Comparison of ENCODE assay signal across 1 cellular context in the genomic region with DNA sequence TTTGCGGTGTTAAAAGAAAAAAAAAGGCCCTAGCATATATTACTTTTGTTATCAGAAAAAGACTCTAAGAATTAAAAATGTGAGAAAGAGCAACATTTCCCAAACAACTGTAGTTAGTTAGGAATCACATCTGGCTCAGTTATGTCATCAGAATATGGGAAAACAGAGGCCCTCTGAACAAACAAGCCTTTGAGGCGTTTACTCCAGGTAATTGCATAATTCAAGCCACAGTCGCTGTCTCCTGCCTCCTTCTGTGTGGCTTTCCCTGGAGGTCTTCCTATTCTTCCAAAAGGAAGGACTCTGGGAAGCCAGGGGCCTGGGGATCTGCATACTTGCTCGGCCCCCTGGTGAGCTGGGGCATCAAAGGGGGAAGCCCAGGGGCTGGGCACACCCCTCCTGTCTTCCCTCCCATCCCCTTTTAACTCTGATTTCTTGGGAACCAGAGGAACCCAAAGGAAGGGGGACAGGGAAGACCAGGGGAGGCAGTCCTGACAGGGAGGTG.
TF ChIP-seq lines count a peak whose summit lies in the region.

No MANE protein-coding gene starts in this region.

TF ChIP-seq in GM23338, 12 proteins besides CTCF, POLR2A, EP300 and RAD21:
- TF ChIP-seq ZNF331 (CRISPR knock-in tag; IDR thresholded peaks at IDR 0.05; ENCODE audit: low read depth) (no peak), EZH2 (IDR thresholded peaks at IDR 0.05; ENCODE audit: low read depth, unreplicated experiment) (no peak), JUNB (IDR thresholded peaks at IDR 0.05; ENCODE audit: unreplicated experiment) (no peak), EZH2phosphoT487 (IDR thresholded peaks at IDR 0.05; ENCODE audit: unreplicated experiment) (no peak), POLR2AphosphoS5 (IDR thresholded peaks at IDR 0.05; ENCODE audit: low read depth) (no peak), ZNF114 (CRISPR knock-in tag; IDR thresholded peaks at IDR 0.05) (no peak), NANOG (IDR thresholded peaks at IDR 0.05; ENCODE audit: borderline replicate concordance) (no peak), STAT1 (IDR thresholded peaks at IDR 0.05; ENCODE audit: unreplicated experiment) (no peak), CREB1 (CRISPR knock-in tag; IDR thresholded peaks at IDR 0.05; ENCODE audit: low read depth) (no peak)
- TF ChIP-seq, protein P1, sequence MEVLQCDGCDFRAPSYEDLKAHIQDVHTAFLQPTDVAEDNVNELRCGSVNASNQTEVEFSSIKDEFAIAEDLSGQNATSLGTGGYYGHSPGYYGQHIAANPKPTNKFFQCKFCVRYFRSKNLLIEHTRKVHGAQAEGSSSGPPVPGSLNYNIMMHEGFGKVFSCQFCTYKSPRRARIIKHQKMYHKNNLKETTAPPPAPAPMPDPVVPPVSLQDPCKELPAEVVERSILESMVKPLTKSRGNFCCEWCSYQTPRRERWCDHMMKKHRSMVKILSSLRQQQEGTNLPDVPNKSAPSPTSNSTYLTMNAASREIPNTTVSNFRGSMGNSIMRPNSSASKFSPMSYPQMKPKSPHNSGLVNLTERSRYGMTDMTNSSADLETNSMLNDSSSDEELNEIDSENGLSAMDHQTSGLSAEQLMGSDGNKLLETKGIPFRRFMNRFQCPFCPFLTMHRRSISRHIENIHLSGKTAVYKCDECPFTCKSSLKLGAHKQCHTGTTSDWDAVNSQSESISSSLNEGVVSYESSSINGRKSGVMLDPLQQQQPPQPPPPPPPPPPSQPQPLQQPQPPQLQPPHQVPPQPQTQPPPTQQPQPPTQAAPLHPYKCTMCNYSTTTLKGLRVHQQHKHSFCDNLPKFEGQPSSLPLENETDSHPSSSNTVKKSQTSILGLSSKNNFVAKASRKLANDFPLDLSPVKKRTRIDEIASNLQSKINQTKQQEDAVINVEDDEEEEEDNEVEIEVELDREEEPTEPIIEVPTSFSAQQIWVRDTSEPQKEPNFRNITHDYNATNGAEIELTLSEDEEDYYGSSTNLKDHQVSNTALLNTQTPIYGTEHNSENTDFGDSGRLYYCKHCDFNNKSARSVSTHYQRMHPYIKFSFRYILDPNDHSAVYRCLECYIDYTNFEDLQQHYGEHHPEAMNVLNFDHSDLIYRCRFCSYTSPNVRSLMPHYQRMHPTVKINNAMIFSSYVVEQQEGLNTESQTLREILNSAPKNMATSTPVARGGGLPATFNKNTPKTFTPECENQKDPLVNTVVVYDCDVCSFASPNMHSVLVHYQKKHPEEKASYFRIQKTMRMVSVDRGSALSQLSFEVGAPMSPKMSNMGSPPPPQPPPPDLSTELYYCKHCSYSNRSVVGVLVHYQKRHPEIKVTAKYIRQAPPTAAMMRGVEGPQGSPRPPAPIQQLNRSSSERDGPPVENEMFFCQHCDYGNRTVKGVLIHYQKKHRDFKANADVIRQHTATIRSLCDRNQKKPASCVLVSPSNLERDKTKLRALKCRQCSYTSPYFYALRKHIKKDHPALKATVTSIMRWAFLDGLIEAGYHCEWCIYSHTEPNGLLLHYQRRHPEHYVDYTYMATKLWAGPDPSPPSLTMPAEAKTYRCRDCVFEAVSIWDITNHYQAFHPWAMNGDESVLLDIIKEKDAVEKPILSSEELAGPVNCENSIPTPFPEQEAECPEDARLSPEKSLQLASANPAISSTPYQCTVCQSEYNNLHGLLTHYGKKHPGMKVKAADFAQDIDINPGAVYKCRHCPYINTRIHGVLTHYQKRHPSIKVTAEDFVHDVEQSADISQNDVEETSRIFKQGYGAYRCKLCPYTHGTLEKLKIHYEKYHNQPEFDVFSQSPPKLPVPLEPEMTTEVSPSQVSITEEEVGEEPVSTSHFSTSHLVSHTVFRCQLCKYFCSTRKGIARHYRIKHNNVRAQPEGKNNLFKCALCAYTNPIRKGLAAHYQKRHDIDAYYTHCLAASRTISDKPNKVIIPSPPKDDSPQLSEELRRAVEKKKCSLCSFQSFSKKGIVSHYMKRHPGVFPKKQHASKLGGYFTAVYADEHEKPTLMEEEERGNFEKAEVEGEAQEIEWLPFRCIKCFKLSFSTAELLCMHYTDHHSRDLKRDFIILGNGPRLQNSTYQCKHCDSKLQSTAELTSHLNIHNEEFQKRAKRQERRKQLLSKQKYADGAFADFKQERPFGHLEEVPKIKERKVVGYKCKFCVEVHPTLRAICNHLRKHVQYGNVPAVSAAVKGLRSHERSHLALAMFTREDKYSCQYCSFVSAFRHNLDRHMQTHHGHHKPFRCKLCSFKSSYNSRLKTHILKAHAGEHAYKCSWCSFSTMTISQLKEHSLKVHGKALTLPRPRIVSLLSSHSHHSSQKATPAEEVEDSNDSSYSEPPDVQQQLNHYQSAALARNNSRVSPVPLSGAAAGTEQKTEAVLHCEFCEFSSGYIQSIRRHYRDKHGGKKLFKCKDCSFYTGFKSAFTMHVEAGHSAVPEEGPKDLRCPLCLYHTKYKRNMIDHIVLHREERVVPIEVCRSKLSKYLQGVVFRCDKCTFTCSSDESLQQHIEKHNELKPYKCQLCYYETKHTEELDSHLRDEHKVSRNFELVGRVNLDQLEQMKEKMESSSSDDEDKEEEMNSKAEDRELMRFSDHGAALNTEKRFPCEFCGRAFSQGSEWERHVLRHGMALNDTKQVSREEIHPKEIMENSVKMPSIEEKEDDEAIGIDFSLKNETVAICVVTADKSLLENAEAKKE (CRISPR knock-in tag; IDR thresholded peaks at IDR 0.05) = no peak
- TF ChIP-seq, protein P2, sequence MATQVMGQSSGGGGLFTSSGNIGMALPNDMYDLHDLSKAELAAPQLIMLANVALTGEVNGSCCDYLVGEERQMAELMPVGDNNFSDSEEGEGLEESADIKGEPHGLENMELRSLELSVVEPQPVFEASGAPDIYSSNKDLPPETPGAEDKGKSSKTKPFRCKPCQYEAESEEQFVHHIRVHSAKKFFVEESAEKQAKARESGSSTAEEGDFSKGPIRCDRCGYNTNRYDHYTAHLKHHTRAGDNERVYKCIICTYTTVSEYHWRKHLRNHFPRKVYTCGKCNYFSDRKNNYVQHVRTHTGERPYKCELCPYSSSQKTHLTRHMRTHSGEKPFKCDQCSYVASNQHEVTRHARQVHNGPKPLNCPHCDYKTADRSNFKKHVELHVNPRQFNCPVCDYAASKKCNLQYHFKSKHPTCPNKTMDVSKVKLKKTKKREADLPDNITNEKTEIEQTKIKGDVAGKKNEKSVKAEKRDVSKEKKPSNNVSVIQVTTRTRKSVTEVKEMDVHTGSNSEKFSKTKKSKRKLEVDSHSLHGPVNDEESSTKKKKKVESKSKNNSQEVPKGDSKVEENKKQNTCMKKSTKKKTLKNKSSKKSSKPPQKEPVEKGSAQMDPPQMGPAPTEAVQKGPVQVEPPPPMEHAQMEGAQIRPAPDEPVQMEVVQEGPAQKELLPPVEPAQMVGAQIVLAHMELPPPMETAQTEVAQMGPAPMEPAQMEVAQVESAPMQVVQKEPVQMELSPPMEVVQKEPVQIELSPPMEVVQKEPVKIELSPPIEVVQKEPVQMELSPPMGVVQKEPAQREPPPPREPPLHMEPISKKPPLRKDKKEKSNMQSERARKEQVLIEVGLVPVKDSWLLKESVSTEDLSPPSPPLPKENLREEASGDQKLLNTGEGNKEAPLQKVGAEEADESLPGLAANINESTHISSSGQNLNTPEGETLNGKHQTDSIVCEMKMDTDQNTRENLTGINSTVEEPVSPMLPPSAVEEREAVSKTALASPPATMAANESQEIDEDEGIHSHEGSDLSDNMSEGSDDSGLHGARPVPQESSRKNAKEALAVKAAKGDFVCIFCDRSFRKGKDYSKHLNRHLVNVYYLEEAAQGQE (IDR thresholded peaks at IDR 0.05; ENCODE audit: unreplicated experiment) = no peak
- TF ChIP-seq, protein P3, sequence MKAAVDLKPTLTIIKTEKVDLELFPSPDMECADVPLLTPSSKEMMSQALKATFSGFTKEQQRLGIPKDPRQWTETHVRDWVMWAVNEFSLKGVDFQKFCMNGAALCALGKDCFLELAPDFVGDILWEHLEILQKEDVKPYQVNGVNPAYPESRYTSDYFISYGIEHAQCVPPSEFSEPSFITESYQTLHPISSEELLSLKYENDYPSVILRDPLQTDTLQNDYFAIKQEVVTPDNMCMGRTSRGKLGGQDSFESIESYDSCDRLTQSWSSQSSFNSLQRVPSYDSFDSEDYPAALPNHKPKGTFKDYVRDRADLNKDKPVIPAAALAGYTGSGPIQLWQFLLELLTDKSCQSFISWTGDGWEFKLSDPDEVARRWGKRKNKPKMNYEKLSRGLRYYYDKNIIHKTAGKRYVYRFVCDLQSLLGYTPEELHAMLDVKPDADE (IDR thresholded peaks at IDR 0.05) = no peak
